26 cellular contexts compared by ENCODE assay signal in genomic region chr13:30165071-30165470, GRCh38.
"Had no signal": no experiment of that assay in that cellular context is flagged by ENCODE, and none has a peak within 500 bp of the region (broad histone marks: within the 10 kb centered on the region; RNA-seq: fewer than 3 reads in every experiment).

No MANE protein-coding gene starts in this region.

- H3K4me3 ChIP-seq: left lung, lower lobe of right lung, pancreas, prostate gland, skin epidermis, stomach, testis, thyroid gland, transverse colon, upper lobe of left lung, vagina had no signal

- H3K27ac ChIP-seq: left lung, lower lobe of right lung, pancreas, prostate gland, skin epidermis, stomach, testis, thyroid gland, transverse colon, upper lobe of left lung, vagina had no signal

- H3K9me3 Mint-ChIP-seq: immature natural killer cell; naive thymus-derived CD8-positive, alpha-beta T cell had no signal

- H3K36me3 ChIP-seq: left lung, lower lobe of right lung, pancreas, prostate gland, stomach, thyroid gland, transverse colon, upper lobe of left lung, vagina had no signal

- DNase-seq: immature natural killer cell; kidney; left colon; left lung; lower lobe of right lung; mammary epithelial cell; mesenchymal stem cell; naive thymus-derived CD8-positive, alpha-beta T cell; pancreas; right cardiac atrium; stimulated activated CD4-positive, alpha-beta T cell treated with anti-CD3 and anti-CD28 coated beads, Interleukin-12 subunit alpha, Interleukin-12 subunit beta, amount 100 ng/mL, for 4 hours; stimulated activated CD4-positive, alpha-beta T cell treated with anti-CD3 and anti-CD28 coated beads, Interleukin-15, amount 100 ng/mL, for 24 hours; stimulated activated CD4-positive, alpha-beta T cell treated with anti-CD3 and anti-CD28 coated beads, Interleukin-2, amount 100 ng/mL, for 24 hours; stimulated activated CD4-positive, alpha-beta T cell treated with anti-CD3 and anti-CD28 coated beads, Interleukin-4, amount 100 ng/mL, for 1 hour; stimulated activated naive B cell treated with anti-CD40 and anti-IgM and Interleukin-4, amounts not matched to agents 10 μg/mL and 1 μg/mL and 100 μg/mL, for 72 hours; stimulated activated naive CD8-positive, alpha-beta T cell treated with anti-CD3 and anti-CD28 coated beads, Interleukin-15, Interleukin-2, amounts not matched to agents 100 U/mL and 50 U/mL, for 24 hours; stomach; testis; thyroid gland; transverse colon; upper lobe of left lung had no signal

- H3K9me3 ChIP-seq: left lung, lower lobe of right lung, pancreas, prostate gland, stomach, testis, thyroid gland, transverse colon, upper lobe of left lung, vagina had no signal

- H3K27ac Mint-ChIP-seq: immature natural killer cell; nephron; stimulated activated naive B cell treated with anti-CD40 and anti-IgM and Interleukin-4, amounts not matched to agents 10 μg/mL and 1 μg/mL and 100 μg/mL, for 72 hours had no signal

- H3K27me3 Mint-ChIP-seq: naive thymus-derived CD8-positive, alpha-beta T cell had no signal

- H3K4me3 Mint-ChIP-seq: immature natural killer cell; naive thymus-derived CD8-positive, alpha-beta T cell; nephron; neural crest cell; stimulated activated naive B cell treated with anti-CD40 and anti-IgM and Interleukin-4, amounts not matched to agents 10 μg/mL and 1 μg/mL and 100 μg/mL, for 72 hours had no signal

- H3K4me1 ChIP-seq: left lung, lower lobe of right lung, pancreas, prostate gland, stomach, testis, transverse colon had no signal

- ATAC-seq: left colon; left lung; lower lobe of right lung; naive thymus-derived CD8-positive, alpha-beta T cell; pancreas; right cardiac atrium; stimulated activated naive B cell treated with anti-CD40 and anti-IgM and Interleukin-4, amounts not matched to agents 10 μg/mL and 1 μg/mL and 100 μg/mL, for 72 hours; stimulated activated naive CD8-positive, alpha-beta T cell treated with anti-CD3 and anti-CD28 coated beads, Interleukin-15, Interleukin-2, amounts not matched to agents 100 U/mL and 50 U/mL, for 24 hours had no signal

- H3K4me1 Mint-ChIP-seq: nephron had no signal

- H3K27me3 ChIP-seq: left lung, pancreas, stomach, testis, thyroid gland, transverse colon, upper lobe of left lung, vagina had no signal
